In the genomic region with DNA sequence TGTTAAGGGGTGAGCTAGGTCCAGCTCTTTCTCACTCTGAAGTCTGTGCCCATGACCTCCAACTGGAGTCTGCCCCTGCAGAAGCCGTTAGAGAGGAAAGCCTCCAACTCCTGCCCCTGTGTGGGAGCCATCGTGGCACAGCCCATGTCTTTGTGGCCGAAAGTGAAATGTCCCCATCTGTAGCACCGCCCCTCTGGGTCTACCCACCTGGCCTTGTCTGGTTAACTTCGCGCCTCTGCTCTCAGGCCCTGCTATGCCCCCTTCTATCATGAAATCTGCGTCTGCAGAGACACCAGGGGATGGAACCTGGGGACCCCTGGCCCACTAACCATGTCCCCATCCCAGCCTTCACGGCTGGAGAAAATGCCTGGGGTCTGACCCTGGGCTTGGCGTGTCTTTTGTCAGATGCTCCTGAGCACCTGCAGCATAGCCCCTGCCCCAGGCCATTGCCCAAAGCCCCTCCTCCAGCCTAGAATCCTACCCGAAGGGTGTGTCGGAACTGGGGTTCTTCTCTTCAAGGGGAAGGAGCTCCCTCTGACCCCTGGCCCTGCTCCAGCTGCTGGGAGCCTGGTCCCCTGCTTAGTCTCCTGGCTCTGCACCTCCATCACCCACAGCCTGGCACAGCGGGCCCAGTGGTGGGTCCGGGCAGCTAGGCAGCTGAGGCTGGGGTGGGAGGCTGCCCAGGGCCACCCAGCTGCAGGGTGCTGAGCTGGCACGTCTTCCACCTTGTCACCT, we compare ENCODE assay signal across 17 cellular contexts. TPM values are rescaled to one million over a fixed set of nuclear protein-coding genes. Genes with fewer than 3 reads are reported as not detected.
A peak's percentile ranks its signal among the peaks of the same experiment; 100 is the strongest.
DNase-seq lines count a peak whose midpoint lies in the region; ATAC-seq, FAIRE-seq and TF ChIP-seq lines count a peak whose summit lies in the region.
"Had no signal": no experiment of that assay in that cellular context is flagged by ENCODE, and none has a peak within 500 bp of the region (broad histone marks: within the 10 kb centered on the region; RNA-seq: fewer than 3 reads in every experiment).

No MANE protein-coding gene starts in this region.

- DNase-seq in Right ventricle myocardium inferior (ENCODE audit: missing footprints) (peak; percentile 37), left cardiac atrium (no peak), activated B cell treated with CpG ODN at 0.5 μM for 24 hours (no peak), HTR-8/SVneo (ENCODE audit: insufficient read length, low spot score) (no peak), DMS79 treated with DMSO at 0.1 percent for 48 hours (lab: John Stamatoyannopoulos, UW) (no peak), NCI-H446 (lab: John Stamatoyannopoulos, UW) (no peak)
- DNase-seq: DMS79, GM23248, KG1, NCI-H1417, NCI-H1930, NCI-H2171, NCI-H510A, OCI-M1 had no signal

- POLR2A ChIA-PET in activated B cell treated with CpG ODN at 0.5 μM for 24 hours (lab: Charles Lee): no interaction called here

- no peak for FAIRE-seq in HTR-8/SVneo (lab: Jason Lieb, UNC)
- FAIRE-seq: G401.6 had no signal

- peaks cover 22% of the 10 kb centered on the region for H3K4me1 Mint-ChIP-seq in activated B cell treated with CpG ODN at 0.5 μM for 24 hours

- H3K27me3 Mint-ChIP-seq in activated B cell treated with CpG ODN at 0.5 μM for 24 hours: no peaks in the 10 kb centered on the region

- no peak for TF ChIP-seq CTCF in activated B cell treated with CpG ODN at 0.5 μM for 24 hours (IDR thresholded peaks at IDR 0.05)

- no peaks in the 10 kb centered on the region for H3K9me3 Mint-ChIP-seq in activated B cell treated with CpG ODN at 0.5 μM for 24 hours

- peaks cover 13% of the 10 kb centered on the region for H3K36me3 Mint-ChIP-seq in activated B cell treated with CpG ODN at 0.5 μM for 24 hours (ENCODE audit: low read depth)

- CTCF ChIA-PET in activated B cell treated with CpG ODN at 0.5 μM for 24 hours (lab: Charles Lee): interaction anchor here (0.7 kb wide), 1 partner anchor 87 kb away, joined by 3 read pairs; no protein-coding TSS in a partner anchor

- no peak overlapping the region for H3K27ac Mint-ChIP-seq in activated B cell treated with CpG ODN at 0.5 μM for 24 hours

- intact Hi-C loops in Right ventricle myocardium inferior (cut with DNase I): loop anchor here (5.0 kb wide), 1 partner anchor 237 kb away; no protein-coding TSS in a partner anchor
- intact Hi-C loops in left cardiac atrium (cut with DNase I): no loop called here
- intact Hi-C loops in activated B cell treated with CpG ODN at 0.5 μM for 24 hours (cut with micrococcal nuclease): no loop called here

- ATAC-seq in Right ventricle myocardium inferior: no peak
- no peak for ATAC-seq in left cardiac atrium
- ATAC-seq in HG02943 (IDR thresholded peaks at IDR 0.05; ENCODE audit: low read depth, unreplicated experiment): peak; percentile 67
- peak; percentile 41 for ATAC-seq in activated B cell treated with CpG ODN at 0.5 μM for 24 hours (ENCODE audit: low read depth)
- no peak for ATAC-seq in GM21390 (IDR thresholded peaks at IDR 0.05; ENCODE audit: unreplicated experiment)

- no peak overlapping the region for H3K4me3 Mint-ChIP-seq in activated B cell treated with CpG ODN at 0.5 μM for 24 hours

RNA-seq across cellular contexts. Expression of a gene that starts 35.8 kb away (rescaled TPM):
- 7.4 TPM for total RNA-seq in Right ventricle myocardium inferior
- total RNA-seq in left cardiac atrium: 10 to 100 TPM; 13.6 to 16.0 TPM
- total RNA-seq in activated B cell treated with CpG ODN at 0.5 μM for 24 hours: 13.3 TPM in 2 replicates

RNA-seq across cellular contexts. Expression of a gene that starts 45.4 kb away (rescaled TPM):
- total RNA-seq in Right ventricle myocardium inferior (62.5 TPM), left cardiac atrium (10 to 100 TPM; 45.1 to 57.9 TPM), activated B cell treated with CpG ODN at 0.5 μM for 24 hours (32.2 and 40.8 TPM in 2 replicates)

RNA-seq across cellular contexts. Expression of a gene that starts 54.8 kb away (rescaled TPM):
- total RNA-seq in Right ventricle myocardium inferior: 13.6 TPM
- total RNA-seq in left cardiac atrium: 10 to 100 TPM; 11.0 to 21.9 TPM
- 176 and 178 TPM in 2 replicates for total RNA-seq in activated B cell treated with CpG ODN at 0.5 μM for 24 hours

Comparison
In these comparisons a context has a peak if more than half of its experiments do, and no peak if none do; other contexts are left out.
1. ATAC-seq: peak in HG02943 (single experiment) and activated B cell treated with CpG ODN at 0.5 μM for 24 hours (single experiment); none in Right ventricle myocardium inferior (single experiment), left cardiac atrium (0 of 2) and GM21390 (single experiment).